1 cellular context compared by ENCODE assay signal in genomic region chr2:189440947-189441708, GRCh38.
A peak's percentile ranks its signal among the peaks of the same experiment; 100 is the strongest.
TF ChIP-seq lines count a peak whose summit lies in the region.

Gene WDR75, plus strand, starts transcription at chr2:189441474. Its CDS starts 19 bp downstream, at chr2:189441493.

TF ChIP-seq in K562, 482 proteins besides CTCF, POLR2A, EP300 and RAD21 (continued from another document and continues in another):
- TF ChIP-seq RNF219 (CRISPR knock-in tag; IDR thresholded peaks at IDR 0.05) (no peak), UBTF (IDR thresholded peaks at IDR 0.05; ENCODE audit: borderline replicate concordance in 1 of 2, low read depth in 2 of 2, low read length in 2 of 2) (no peak), TRIM28 (IDR thresholded peaks at IDR 0.05) (no peak), POLR2AphosphoS5 (IDR thresholded peaks at IDR 0.05; ENCODE audit: control insufficient read depth, insufficient read depth, low read depth, low read length) (peak; percentile 90), ZBTB7A (IDR thresholded peaks at IDR 0.05; ENCODE audit: borderline replicate concordance, control insufficient read depth, low read depth, low read length) (no peak), ZNF3 (CRISPR knock-in tag; IDR thresholded peaks at IDR 0.05) (no peak), ZBTB11 (CRISPR knock-in tag; IDR thresholded peaks at IDR 0.05) (peak in 1 of 3 experiments; percentile 55; a peak in 1 of 6 replicates), RBM39 (optimal IDR thresholded peaks at IDR 0.05; ENCODE audit: low read depth, low read length) (no peak), CSDE1 (IDR thresholded peaks at IDR 0.05) (peak in 1 of 2 experiments; percentile 43; a peak in 1 of 4 replicates), POLR3A (IDR thresholded peaks at IDR 0.05; ENCODE audit: borderline replicate concordance, extremely low read depth, insufficient read depth, insufficient read length) (no peak), ARID1B (IDR thresholded peaks at IDR 0.05) (no peak), ATF6 (CRISPR knock-in tag; IDR thresholded peaks at IDR 0.05) (no peak; the same call in 1 of the 2 replicates), HDAC2 (IDR thresholded peaks at IDR 0.05) (peak; percentile 38; the same call in 1 of the 2 replicates), FOXO4 (CRISPR knock-in tag; IDR thresholded peaks at IDR 0.05) (no peak), CBFA2T2 (conservative IDR thresholded peaks at IDR 0.05) (peak; percentile 93), ZNF316 (IDR thresholded peaks at IDR 0.05) (no peak), SETDB1 (IDR thresholded peaks at IDR 0.05; ENCODE audit: low read length) (no peak), FOXK1 (CRISPR knock-in tag; IDR thresholded peaks at IDR 0.05; ENCODE audit: borderline replicate concordance) (no peak), ZFP30 (CRISPR knock-in tag; IDR thresholded peaks at IDR 0.05; ENCODE audit: borderline replicate concordance) (no peak), ZNF76 (CRISPR knock-in tag; IDR thresholded peaks at IDR 0.05; ENCODE audit: borderline replicate concordance) (no peak), KAT2B (IDR thresholded peaks at IDR 0.05; ENCODE audit: low read depth, low read length) (no peak), PCBP1 (IDR thresholded peaks at IDR 0.05; ENCODE audit: low read depth, low read length, poor library complexity, severe bottlenecking) (no peak), PKNOX1 (IDR thresholded peaks at IDR 0.05) (peak; percentile 39; the same call in 1 of the 2 replicates), ZNF24 (IDR thresholded peaks at IDR 0.05) (no peak), TCF15 (CRISPR knock-in tag; IDR thresholded peaks at IDR 0.05) (no peak), ZNF668 (CRISPR knock-in tag; IDR thresholded peaks at IDR 0.05) (no peak), ZNF449 (CRISPR knock-in tag; IDR thresholded peaks at IDR 0.05) (no peak), CHD4 (IDR thresholded peaks at IDR 0.05; ENCODE audit: insufficient read depth, insufficient replicate concordance, low read depth, low read length, poor library complexity, severe bottlenecking) (no peak), NUFIP1 (IDR thresholded peaks at IDR 0.05; ENCODE audit: partially characterized antibody) (no peak), GATA2 (CRISPR knock-in tag; IDR thresholded peaks at IDR 0.05) (no peak), E2F6 (IDR thresholded peaks at IDR 0.05; ENCODE audit: borderline replicate concordance in 1 of 2, extremely low read depth in 1 of 2, insufficient read depth in 1 of 2, insufficient read length in 1 of 2, low read depth in 1 of 2, low read length in 1 of 2, poor library complexity in 1 of 2, severe bottlenecking in 1 of 2) (peak in 1 of 2 experiments; percentile 24), PTBP1 (IDR thresholded peaks at IDR 0.05; ENCODE audit: low read depth, low read length) (no peak), ARHGAP35 (IDR thresholded peaks at IDR 0.05; ENCODE audit: partially characterized antibody) (no peak), RBM34 (IDR thresholded peaks at IDR 0.05; ENCODE audit: borderline replicate concordance, insufficient read depth, low read length) (no peak), PRMT5 (CRISPR knock-in tag; IDR thresholded peaks at IDR 0.05) (no peak), SRF (CRISPR knock-in tag; IDR thresholded peaks at IDR 0.05) (no peak), YBX1 (IDR thresholded peaks at IDR 0.05) (no peak), ZEB2 (IDR thresholded peaks at IDR 0.05) (no peak), U2AF1 (optimal IDR thresholded peaks at IDR 0.05; ENCODE audit: low read depth, low read length) (no peak), RREB1 (CRISPR knock-in tag; IDR thresholded peaks at IDR 0.05) (no peak)
